ENCODE assay signal across 27 cellular contexts in genomic region chr13:37407156-37407555, GRCh38.
"Had no signal": no experiment of that assay in that cellular context is flagged by ENCODE, and none has a peak within 500 bp of the region (broad histone marks: within the 10 kb centered on the region; RNA-seq: fewer than 3 reads in every experiment).

No MANE protein-coding gene starts in this region.

- DNase-seq: activated B cell treated with CpG ODN at 0.5 μM for 24 hours; activated CD8-positive, alpha-beta memory T cell treated with anti-CD3 and anti-CD28 coated beads, Interleukin-2, amount 10 ng/mL, durations not matched to agents 7 days and 5 days; activated CD8-positive, alpha-beta T cell treated with anti-CD3 and anti-CD28 coated beads, Interleukin-2, amount 10 ng/mL, durations not matched to agents 7 days and 5 days; activated effector memory CD4-positive, alpha-beta T cell treated with anti-CD3 and anti-CD28 coated beads, Interleukin-2, amount 50 U/mL, for 16 hours; activated naive CD4-positive, alpha-beta T cell treated with anti-CD3 and anti-CD28 coated beads for 36 hours; activated naive CD8-positive, alpha-beta T cell treated with anti-CD3 and anti-CD28 coated beads for 36 hours; activated T-cell treated with anti-CD3 and anti-CD28 coated beads for 4 hours; caudate nucleus; foreskin melanocyte; heart right ventricle; left ventricle myocardium inferior; mucosa of descending colon; ovary; right lobe of liver; stimulated activated CD4-positive, alpha-beta T cell treated with anti-CD3 and anti-CD28 coated beads, Interleukin-12 subunit alpha, Interleukin-12 subunit beta, amount 100 ng/mL, for 4 hours; stimulated activated CD4-positive, alpha-beta T cell treated with anti-CD3 and anti-CD28 coated beads, Interleukin-4, amount 100 ng/mL, for 1 hour; stimulated activated naive CD8-positive, alpha-beta T cell treated with anti-CD3 and anti-CD28 coated beads, Interleukin-15, amount 100 ng/mL, for 72 hours; substantia nigra; T-helper 2 cell; upper lobe of left lung had no signal

- H3K27ac ChIP-seq: ascending aorta, esophagus muscularis mucosa, heart right ventricle, left ventricle myocardium inferior, neutrophil, ovary, right lobe of liver, upper lobe of left lung, vagina had no signal

- H3K27me3 ChIP-seq: ascending aorta, esophagus muscularis mucosa, heart right ventricle, neutrophil, ovary, right lobe of liver, upper lobe of left lung, vagina had no signal

- FAIRE-seq: endothelial cell of umbilical vein had no signal

- ATAC-seq: activated CD8-positive, alpha-beta memory T cell treated with anti-CD3 and anti-CD28 coated beads, Interleukin-2, amount 10 ng/mL, durations not matched to agents 7 days and 5 days; activated CD8-positive, alpha-beta T cell treated with anti-CD3 and anti-CD28 coated beads, Interleukin-2, amount 10 ng/mL, durations not matched to agents 7 days and 5 days; heart right ventricle; mucosa of descending colon; natural killer cell treated with Interleukin-12 subunit alpha and Interleukin-12 subunit beta and Interleukin-15 and Interleukin-18, amount 100 ng/mL, for 72 hours; right lobe of liver; stimulated activated naive CD8-positive, alpha-beta T cell treated with anti-CD3 and anti-CD28 coated beads, Interleukin-15, amount 100 ng/mL, for 72 hours had no signal

- H3K4me1 ChIP-seq: ascending aorta, esophagus muscularis mucosa, left ventricle myocardium inferior, right lobe of liver, upper lobe of left lung, vagina had no signal

- H3K36me3 ChIP-seq: ascending aorta, esophagus muscularis mucosa, heart right ventricle, left ventricle myocardium inferior, neutrophil, ovary, right lobe of liver, upper lobe of left lung, vagina had no signal

- H3K4me3 ChIP-seq: ascending aorta, esophagus muscularis mucosa, heart right ventricle, left ventricle myocardium inferior, lung, mucosa of descending colon, ovary, right lobe of liver, upper lobe of left lung, vagina had no signal

- H3K9me3 ChIP-seq: ascending aorta, esophagus muscularis mucosa, left ventricle myocardium inferior, mucosa of descending colon, neutrophil, ovary, right lobe of liver, upper lobe of left lung, vagina had no signal
